In genomic region chr1:145995148-145995851, GRCh38 we compare ENCODE assay signal across 8 cellular contexts. TPM values are rescaled to one million over a fixed set of nuclear protein-coding genes. Genes with fewer than 3 reads are reported as not detected.
A peak's percentile ranks its signal among the peaks of the same experiment; 100 is the strongest.
DNase-seq lines count a peak whose midpoint lies in the region; ATAC-seq and TF ChIP-seq lines count a peak whose summit lies in the region.

No MANE protein-coding gene starts in this region.

- H2BK12ac ChIP-seq in mesenchymal stem cell (ENCODE audit: low read length in 2 of 2) = no peak overlapping the region

- peak overlapping the region in 1 of 2 experiments; percentile 80 for H3K18ac ChIP-seq in mesenchymal stem cell (ENCODE audit: low read depth in 1 of 2, low read length in 2 of 2)

- H3K9ac ChIP-seq in mesenchymal stem cell (ENCODE audit: low read length) = peak overlapping the region; percentile 93

- DNase-seq in right atrium auricular region (ENCODE audit: low spot score) = no peak
- DNase-seq in left ventricle myocardium superior = no peak
- DNase-seq in astrocyte of the spinal cord (ENCODE audit: low read depth, low spot score) = no peak
- no peak for DNase-seq in mesenchymal stem cell
- DNase-seq in aorta = no peak
- DNase-seq in NCI-H1436 (lab: John Stamatoyannopoulos, UW) = no peak
- no peak for DNase-seq in HuH-7 (ENCODE audit: low spot score)

- no peaks in the 10 kb centered on the region for H3K9me3 ChIP-seq in right atrium auricular region
- no peaks in the 10 kb centered on the region for H3K9me3 ChIP-seq in mesenchymal stem cell (ENCODE audit: control insufficient read depth, low read length)
- H3K9me3 ChIP-seq in aorta (ENCODE audit: control insufficient read depth, low read length) = no peaks in the 10 kb centered on the region

- peak overlapping the region; percentile 64 for H3K4me2 ChIP-seq in mesenchymal stem cell (ENCODE audit: low read length, poor library complexity, severe bottlenecking)

- H3K4me1 ChIP-seq in right atrium auricular region (peaks cover 0 to 57% of the 10 kb centered on the region in 2 donors), mesenchymal stem cell (ENCODE audit: control insufficient read depth, insufficient read depth, low read depth, low read length) (peaks cover 12% of the 10 kb centered on the region), aorta (ENCODE audit: control insufficient read depth in 1 of 2, insufficient read depth in 2 of 2, low read length in 2 of 2) (peaks cover 8 to 20% of the 10 kb centered on the region in 2 donors)

- H3K14ac ChIP-seq in mesenchymal stem cell (ENCODE audit: low read length in 2 of 2) = peak overlapping the region in 1 of 2 experiments; percentile 11

- 62% methylated on average over 6 of the region's 8 CpGs for WGBS in mesenchymal stem cell
- WGBS in aorta, 2 donors = 5 to 6% methylated on average over 8 of the region's 8 CpGs

- no peak overlapping the region for H3K4ac ChIP-seq in mesenchymal stem cell (ENCODE audit: low read depth in 1 of 2, low read length in 2 of 2)

- no peak overlapping the region for H2BK120ac ChIP-seq in mesenchymal stem cell (ENCODE audit: low read depth, low read length)

- ATAC-seq in left ventricle myocardium superior = no peak
- ATAC-seq in aorta (ENCODE audit: low FRiP score) = no peak
- ATAC-seq in GM19328 (IDR thresholded peaks at IDR 0.05; ENCODE audit: unreplicated experiment) = no peak

- H3K27ac ChIP-seq in right atrium auricular region (peak overlapping the region; percentile 98), mesenchymal stem cell (ENCODE audit: low read length, poor library complexity, severe bottlenecking) (peak overlapping the region; percentile 86), aorta (ENCODE audit: low read depth in 1 of 2, low read length in 2 of 2) (peak overlapping the region in 1 of 2 donors; percentile 38)

- H2AK5ac ChIP-seq in mesenchymal stem cell (ENCODE audit: low read length, severe bottlenecking) = no peak overlapping the region

- intact Hi-C loops in left ventricle myocardium superior (cut with micrococcal nuclease) = no loop called here
- intact Hi-C loops in aorta (cut with DNase I) = no loop called here

- TF ChIP-seq CTCF in right atrium auricular region (IDR thresholded peaks at IDR 0.05) = no peak
- no peak for TF ChIP-seq CTCF in astrocyte of the spinal cord (IDR thresholded peaks at IDR 0.05; ENCODE audit: low read depth, low read length)

- H3K27me3 ChIP-seq in right atrium auricular region = no peaks in the 10 kb centered on the region
- no peaks in the 10 kb centered on the region for H3K27me3 ChIP-seq in mesenchymal stem cell (ENCODE audit: control insufficient read depth in 1 of 2, insufficient read depth in 1 of 2, low read length in 2 of 2)
- no peaks in the 10 kb centered on the region for H3K27me3 ChIP-seq in aorta (ENCODE audit: control insufficient read depth in 1 of 2, insufficient read depth in 2 of 2, low read length in 1 of 2)

- no peak overlapping the region for H2AFZ ChIP-seq in mesenchymal stem cell (ENCODE audit: low read depth, low read length)

- peak overlapping the region; percentile 74 to 92 for H3K4me3 ChIP-seq in right atrium auricular region
- H3K4me3 ChIP-seq in astrocyte of the spinal cord (ENCODE audit: low read depth, low read length) = peak overlapping the region; percentile 97
- peak overlapping the region; percentile 39 to 98 for H3K4me3 ChIP-seq in mesenchymal stem cell (ENCODE audit: insufficient read depth in 1 of 2, low read depth in 1 of 2, low read length in 2 of 2)
- peak overlapping the region; percentile 73 to 90 for H3K4me3 ChIP-seq in aorta (ENCODE audit: low read length in 2 of 2)

- H3K79me1 ChIP-seq in mesenchymal stem cell (replicated peaks; ENCODE audit: low read length, poor library complexity, severe bottlenecking) = no peaks in the 10 kb centered on the region

- no peak overlapping the region for H4K91ac ChIP-seq in mesenchymal stem cell (ENCODE audit: low read length)

- H3K36me3 ChIP-seq in right atrium auricular region = peaks cover 45% of the 10 kb centered on the region
- H3K36me3 ChIP-seq in mesenchymal stem cell (ENCODE audit: control insufficient read depth in 1 of 2, insufficient read depth in 2 of 2, low read depth in 1 of 2, low read length in 2 of 2) = peaks cover 12 to 38% of the 10 kb centered on the region in 2 experiments
- peaks cover 6 to 8% of the 10 kb centered on the region in 2 donors for H3K36me3 ChIP-seq in aorta (ENCODE audit: control insufficient read depth in 1 of 2, insufficient read depth in 2 of 2, low read length in 1 of 2)

- H3K23ac ChIP-seq in mesenchymal stem cell (ENCODE audit: low read length in 2 of 2) = no peak overlapping the region

- in situ Hi-C loops in astrocyte of the spinal cord (cut with HindIII; ENCODE audit: low sequenced_read_pairs) = no loop called here

- H2BK5ac ChIP-seq in mesenchymal stem cell (ENCODE audit: low read depth, low read length, poor library complexity, severe bottlenecking) = no peak overlapping the region

- no peak overlapping the region for H4K8ac ChIP-seq in mesenchymal stem cell (ENCODE audit: low read length)

- no peak overlapping the region for H2BK15ac ChIP-seq in mesenchymal stem cell (ENCODE audit: low read depth, poor library complexity, severe bottlenecking)

RNA-seq across cellular contexts. Expression of gene TXNIP, which starts 1.1 kb away (rescaled TPM):
- total RNA-seq in right atrium auricular region = 1,000 to 10,000 TPM in 1 of 2 donors, 100 to 1,000 TPM in 1; 898 to 1,186 TPM
- 954 TPM for total RNA-seq in left ventricle myocardium superior
- polyA plus RNA-seq in mesenchymal stem cell (2013, experiment 1 of 2) = 161 TPM
- 167 TPM for polyA plus RNA-seq in mesenchymal stem cell (2013, experiment 2 of 2)
- total RNA-seq in aorta = 100 to 1,000 TPM; 354 to 536 TPM
- polyA plus RNA-seq in aorta = 100 to 1,000 TPM in 1 of 2 donors, 10 to 100 TPM in 1; 83.1 to 169 TPM

RNA-seq across cellular contexts. Expression of gene HJV, which starts 26.2 kb away (rescaled TPM):
- total RNA-seq in right atrium auricular region (100 to 1,000 TPM in 1 of 2 donors, 10 to 100 TPM in 1; 73.3 to 153 TPM), left ventricle myocardium superior (71.9 TPM), aorta (not detected)
- polyA plus RNA-seq in mesenchymal stem cell (2013, experiment 1 of 2) = not detected
- polyA plus RNA-seq in mesenchymal stem cell (2013, experiment 2 of 2) = not detected
- not detected for polyA plus RNA-seq in aorta

RNA-seq across cellular contexts. Expression of gene POLR3GL, which starts 30.8 kb away (rescaled TPM):
- 10 to 100 TPM; 36.4 to 45.2 TPM for total RNA-seq in right atrium auricular region
- 44.0 TPM for total RNA-seq in left ventricle myocardium superior
- polyA plus RNA-seq in mesenchymal stem cell (2013, experiment 1 of 2) = 31.1 TPM
- 32.3 TPM for polyA plus RNA-seq in mesenchymal stem cell (2013, experiment 2 of 2)
- total RNA-seq in aorta = 10 to 100 TPM; 23.8 to 26.4 TPM
- 10 to 100 TPM; 73.4 to 89.0 TPM for polyA plus RNA-seq in aorta

RNA-seq across cellular contexts. Expression of gene ANKRD34A, which starts 30.9 kb away (rescaled TPM):
- total RNA-seq in right atrium auricular region = 1 to 10 TPM; 1.5 to 3.4 TPM
- 0.52 TPM for total RNA-seq in left ventricle myocardium superior
- polyA plus RNA-seq in mesenchymal stem cell (2013, experiment 1 of 2) = 4.4 TPM
- polyA plus RNA-seq in mesenchymal stem cell (2013, experiment 2 of 2) = 4.4 TPM
- 1 to 10 TPM; 1.4 to 2.2 TPM for total RNA-seq in aorta
- polyA plus RNA-seq in aorta = 1 to 10 TPM in 1 of 2 donors, under 1 TPM in 1; 0.63 to 1.9 TPM

RNA-seq across cellular contexts. Expression of gene LIX1L, which starts 37.5 kb away (rescaled TPM):
- 10 to 100 TPM; 26.6 to 36.6 TPM for total RNA-seq in right atrium auricular region
- total RNA-seq in left ventricle myocardium superior = 25.2 TPM
- polyA plus RNA-seq in mesenchymal stem cell (2013, experiment 1 of 2) = 30.0 TPM
- 29.8 TPM for polyA plus RNA-seq in mesenchymal stem cell (2013, experiment 2 of 2)
- total RNA-seq in aorta = 10 to 100 TPM; 53.2 to 60.0 TPM
- polyA plus RNA-seq in aorta = 10 to 100 TPM; 18.0 to 29.3 TPM

Comparison
In these comparisons a context has a peak if more than half of its experiments do, and no peak if none do; other contexts are left out.
1. RNA of gene HJV, which starts 26.2 kb away (total RNA-seq): 73.3 to 153 TPM in right atrium auricular region and 71.9 TPM in left ventricle myocardium superior (single experiment); not detected in aorta; every median in the first group is over 10 times any median in the second.
2. Peak in every context shown above with its lines, with median percentiles within 50 percentile points of each other: H3K4me3 ChIP-seq.